In genomic region chr14:50935126-50936090, GRCh38 we compare ENCODE assay signal across 1 cellular context.
TF ChIP-seq lines count a peak whose summit lies in the region.

No MANE protein-coding gene starts in this region.

TF ChIP-seq in HepG2, 621 proteins besides CTCF, POLR2A, EP300 and RAD21 (continued from another document and continues in another):
- no peak for TF ChIP-seq ZNF660 (CRISPR knock-in tag; IDR thresholded peaks at IDR 0.05; ENCODE audit: borderline replicate concordance, low read depth)
- TF ChIP-seq ZFX (CRISPR knock-in tag; IDR thresholded peaks at IDR 0.05; ENCODE audit: low read depth) = no peak
- TF ChIP-seq LCORL (IDR thresholded peaks at IDR 0.05) = peak; percentile 52; the same call in 1 of the 2 replicates
- peak; percentile 94 for TF ChIP-seq LCORL (CRISPR knock-in tag; IDR thresholded peaks at IDR 0.05)
- TF ChIP-seq SIN3B (IDR thresholded peaks at IDR 0.05; ENCODE audit: low read length) = no peak
- no peak for TF ChIP-seq ZNF33A (CRISPR knock-in tag; IDR thresholded peaks at IDR 0.05; ENCODE audit: borderline replicate concordance)
- 0 out of 2 replicates have a peak, but pooled peaks have one; percentile 36 for TF ChIP-seq MTF1 (CRISPR knock-in tag; IDR thresholded peaks at IDR 0.05)
- no peak for TF ChIP-seq HDAC6 (IDR thresholded peaks at IDR 0.05; ENCODE audit: low read depth, low read length)
- no peak for TF ChIP-seq PAWR (CRISPR knock-in tag; IDR thresholded peaks at IDR 0.05; ENCODE audit: borderline replicate concordance)
- TF ChIP-seq RCOR2 (CRISPR knock-in tag; IDR thresholded peaks at IDR 0.05) = peak; percentile 61
- peak; percentile 92 for TF ChIP-seq PPARG (CRISPR knock-in tag; conservative IDR thresholded peaks at IDR 0.05)
- TF ChIP-seq TMF1 (CRISPR knock-in tag; IDR thresholded peaks at IDR 0.05; ENCODE audit: low read depth) = no peak
- TF ChIP-seq ZNF607 (CRISPR knock-in tag; IDR thresholded peaks at IDR 0.05; ENCODE audit: borderline replicate concordance) = peak; percentile 41; the same call in 1 of the 2 replicates
- TF ChIP-seq MAFK (conservative IDR thresholded peaks at IDR 0.05 in 1 of 2, IDR thresholded peaks at IDR 0.05 in 1 of 2; ENCODE audit: low read length in 2 of 2) = peak; percentile 82 to 91
- TF ChIP-seq ZNF143 (CRISPR knock-in tag; IDR thresholded peaks at IDR 0.05) = no peak
- TF ChIP-seq NBN (conservative IDR thresholded peaks at IDR 0.05) = no peak
- no peak for TF ChIP-seq IKZF4 (CRISPR knock-in tag; IDR thresholded peaks at IDR 0.05; ENCODE audit: borderline replicate concordance, low read depth, not compliant biosample characterization)
- TF ChIP-seq ZNF761 (CRISPR knock-in tag; conservative IDR thresholded peaks at IDR 0.05) = peak; percentile 62; the same call in 1 of the 2 replicates
- peak; percentile 87 for TF ChIP-seq HNF4G (IDR thresholded peaks at IDR 0.05; ENCODE audit: borderline replicate concordance, low read depth, low read length)
- peak; percentile 88; the same call in 1 of the 2 replicates for TF ChIP-seq HNF4G (CRISPR knock-in tag; IDR thresholded peaks at IDR 0.05; ENCODE audit: borderline replicate concordance, low read depth)
- peak; percentile 48; the same call in 1 of the 2 replicates for TF ChIP-seq ZNF629 (CRISPR knock-in tag; conservative IDR thresholded peaks at IDR 0.05)
- TF ChIP-seq ZBTB33 (CRISPR knock-in tag; IDR thresholded peaks at IDR 0.05) = no peak
- no peak for TF ChIP-seq CREBL2 (CRISPR knock-in tag; IDR thresholded peaks at IDR 0.05; ENCODE audit: borderline replicate concordance)
- no peak for TF ChIP-seq PRMT3 (CRISPR knock-in tag; IDR thresholded peaks at IDR 0.05; ENCODE audit: borderline replicate concordance, low read depth)
- TF ChIP-seq ZNF205 (CRISPR knock-in tag; IDR thresholded peaks at IDR 0.05) = no peak
- no peak for TF ChIP-seq EEA1 (CRISPR knock-in tag; IDR thresholded peaks at IDR 0.05; ENCODE audit: borderline replicate concordance)
- TF ChIP-seq DNMT1 (CRISPR knock-in tag; IDR thresholded peaks at IDR 0.05) = no peak
- TF ChIP-seq DMTF1 (CRISPR knock-in tag; IDR thresholded peaks at IDR 0.05) = no peak
- TF ChIP-seq PAF1 (CRISPR knock-in tag; IDR thresholded peaks at IDR 0.05) = no peak
- TF ChIP-seq ZNF546 (CRISPR knock-in tag; conservative IDR thresholded peaks at IDR 0.05) = no peak
- TF ChIP-seq SP4 (CRISPR knock-in tag; IDR thresholded peaks at IDR 0.05) = peak; percentile 44; the same call in 1 of the 2 replicates
- TF ChIP-seq SP5 (CRISPR knock-in tag; IDR thresholded peaks at IDR 0.05; ENCODE audit: borderline replicate concordance, low read depth) = no peak
- TF ChIP-seq ZNF562 (CRISPR knock-in tag; IDR thresholded peaks at IDR 0.05; ENCODE audit: borderline replicate concordance) = no peak
- no peak for TF ChIP-seq RFX3 (CRISPR knock-in tag; IDR thresholded peaks at IDR 0.05)
- TF ChIP-seq GPBP1L1 (CRISPR knock-in tag; IDR thresholded peaks at IDR 0.05) = no peak
- TF ChIP-seq HNRNPH1 (optimal IDR thresholded peaks at IDR 0.05; ENCODE audit: low read depth, low read length) = no peak
- TF ChIP-seq SMYD3 (CRISPR knock-in tag; IDR thresholded peaks at IDR 0.05) = peak; percentile 86; the same call in 1 of the 2 replicates
- TF ChIP-seq MAFG (CRISPR knock-in tag; IDR thresholded peaks at IDR 0.05) = no peak
- no peak for TF ChIP-seq CHD2 (IDR thresholded peaks at IDR 0.05; ENCODE audit: low read depth, low read length)
- TF ChIP-seq HIVEP1 (CRISPR knock-in tag; IDR thresholded peaks at IDR 0.05) = no peak
- no peak for TF ChIP-seq NR3C1 (CRISPR knock-in tag; IDR thresholded peaks at IDR 0.05)
- no peak for TF ChIP-seq ZNF33B (CRISPR knock-in tag; IDR thresholded peaks at IDR 0.05)
- TF ChIP-seq ARID4A (CRISPR knock-in tag; IDR thresholded peaks at IDR 0.05; ENCODE audit: borderline replicate concordance) = peak; percentile 71; the same call in 1 of the 2 replicates
- no peak for TF ChIP-seq ZNF639 (CRISPR knock-in tag; conservative IDR thresholded peaks at IDR 0.05)
- TF ChIP-seq ZSCAN21 (CRISPR knock-in tag; IDR thresholded peaks at IDR 0.05; ENCODE audit: borderline replicate concordance) = no peak
- TF ChIP-seq ZBTB3 (CRISPR knock-in tag; IDR thresholded peaks at IDR 0.05; ENCODE audit: borderline replicate concordance, low read depth) = no peak
- no peak for TF ChIP-seq E2F5 (CRISPR knock-in tag; conservative IDR thresholded peaks at IDR 0.05)
- peak; percentile 21; the same call in 1 of the 2 replicates for TF ChIP-seq SPEN (CRISPR knock-in tag; IDR thresholded peaks at IDR 0.05; ENCODE audit: low read depth)
- TF ChIP-seq ZNF615 (CRISPR knock-in tag; IDR thresholded peaks at IDR 0.05; ENCODE audit: borderline replicate concordance) = no peak
- no peak for TF ChIP-seq RORA (CRISPR knock-in tag; IDR thresholded peaks at IDR 0.05)
- no peak for TF ChIP-seq ATF5 (CRISPR knock-in tag; IDR thresholded peaks at IDR 0.05; ENCODE audit: low read depth)
- no peak for TF ChIP-seq ZNF501 (CRISPR knock-in tag; IDR thresholded peaks at IDR 0.05)
- 0 out of 2 replicates have a peak, but pooled peaks have one; percentile 67 for TF ChIP-seq ZNF766 (CRISPR knock-in tag; IDR thresholded peaks at IDR 0.05; ENCODE audit: borderline replicate concordance)
- TF ChIP-seq ZFP36L2 (CRISPR knock-in tag; IDR thresholded peaks at IDR 0.05) = no peak
- no peak for TF ChIP-seq BORCS8-MEF2B (CRISPR knock-in tag; IDR thresholded peaks at IDR 0.05)
- TF ChIP-seq KAT2B (IDR thresholded peaks at IDR 0.05; ENCODE audit: borderline replicate concordance, low read depth, low read length) = no peak
- TF ChIP-seq MED8 (CRISPR knock-in tag; IDR thresholded peaks at IDR 0.05; ENCODE audit: insufficient replicate concordance) = no peak
- peak; percentile 80 for TF ChIP-seq ATF2 (CRISPR knock-in tag; IDR thresholded peaks at IDR 0.05)
- TF ChIP-seq KDM5B (CRISPR knock-in tag; IDR thresholded peaks at IDR 0.05; ENCODE audit: borderline replicate concordance) = no peak
